In genomic region chr20:64257107-64257757, GRCh38 we compare ENCODE assay signal across 9 cellular contexts. TPM values are rescaled to one million over a fixed set of nuclear protein-coding genes. Genes with fewer than 3 reads are reported as not detected.
DNase-seq lines count a peak whose midpoint lies in the region; ATAC-seq and TF ChIP-seq lines count a peak whose summit lies in the region.
"Had no signal": no experiment of that assay in that cellular context is flagged by ENCODE, and none has a peak within 500 bp of the region (broad histone marks: within the 10 kb centered on the region; RNA-seq: fewer than 3 reads in every experiment).

No MANE protein-coding gene starts in this region.

- POLR2A ChIA-PET in naive thymus-derived CD8-positive, alpha-beta T cell (lab: Charles Lee): interaction anchor here (1.1 kb wide), 1 partner anchor 174 kb away, joined by 4 read pairs; no protein-coding TSS in a partner anchor

- no peaks in the 10 kb centered on the region for H3K9me3 Mint-ChIP-seq in dendritic cell treated with granulocyte-macrophage colony-stimulating factor and Interleukin-4, amounts not matched to agents 40 ng/mL and 50 ng/mL, for 4 days
- H3K9me3 Mint-ChIP-seq in naive thymus-derived CD8-positive, alpha-beta T cell: no peaks in the 10 kb centered on the region

- peaks cover 48% of the 10 kb centered on the region for H3K4me1 Mint-ChIP-seq in dendritic cell treated with granulocyte-macrophage colony-stimulating factor and Interleukin-4, amounts not matched to agents 40 ng/mL and 50 ng/mL, for 4 days (ENCODE audit: low read depth)
- H3K4me1 Mint-ChIP-seq in naive thymus-derived CD8-positive, alpha-beta T cell: peaks cover 40 to 75% (median 72%) of the 10 kb centered on the region in 4 donors

- H3K27ac Mint-ChIP-seq in dendritic cell treated with granulocyte-macrophage colony-stimulating factor and Interleukin-4, amounts not matched to agents 40 ng/mL and 50 ng/mL, for 4 days: no peak overlapping the region
- peak overlapping the region; percentile 90 to 98 (median 96) for H3K27ac Mint-ChIP-seq in naive thymus-derived CD8-positive, alpha-beta T cell

- peak overlapping the region; percentile 86 to 98 (median 92) for H3K4me2 ChIP-seq in BLaER1 treated with 17β-estradiol and CSF1 and Interleukin-3, amounts not matched to agents 10 nM and 100 nM

- peak overlapping the region; percentile 20 for H3K4me3 Mint-ChIP-seq in dendritic cell treated with granulocyte-macrophage colony-stimulating factor and Interleukin-4, amounts not matched to agents 40 ng/mL and 50 ng/mL, for 4 days
- H3K4me3 Mint-ChIP-seq in naive thymus-derived CD8-positive, alpha-beta T cell: peak overlapping the region; percentile 91 to 98 (median 94)

- H3K36me3 ChIP-seq in BLaER1 treated with 17β-estradiol and CSF1 and Interleukin-3, amounts not matched to agents 10 nM and 100 nM: peaks cover 4 to 25% (median 10%) of the 10 kb centered on the region in 11 experiments; a peak in 11 of 22 replicates
- H3K36me3 ChIP-seq in stomach: peaks cover 0 to 2% (median 0%) of the 10 kb centered on the region in 4 donors

- peaks cover 37 to 51% (median 44%) of the 10 kb centered on the region in 10 experiments for H3K4me1 ChIP-seq in BLaER1 treated with 17β-estradiol and CSF1 and Interleukin-3, amounts not matched to agents 10 nM and 100 nM
- peaks cover 16 to 50% (median 35%) of the 10 kb centered on the region in 4 donors for H3K4me1 ChIP-seq in stomach

- DNase-seq in LNCaP clone FGC (ENCODE audit: low read depth) (no peak), HUDEP-2 (lab: John Stamatoyannopoulos, UW; ENCODE audit: unreplicated experiment in 76 of 76) (no peak), HPDE6-E6E7 (ENCODE audit: extremely low spot score) (no peak), stomach (no peak)
- no peak for DNase-seq in naive thymus-derived CD8-positive, alpha-beta T cell
- no peak for DNase-seq in activated CD8-positive, alpha-beta memory T cell treated with anti-CD3 and anti-CD28 coated beads, Interleukin-2, amount 50 U/mL, for 4 hours
- DNase-seq: DMS53 had no signal

- no peak for ATAC-seq in naive thymus-derived CD8-positive, alpha-beta T cell

- H3K27me3 Mint-ChIP-seq in dendritic cell treated with granulocyte-macrophage colony-stimulating factor and Interleukin-4, amounts not matched to agents 40 ng/mL and 50 ng/mL, for 4 days: peaks cover under 1% of the 10 kb centered on the region
- H3K27me3 Mint-ChIP-seq in naive thymus-derived CD8-positive, alpha-beta T cell: peaks cover 0 to 11% (median 0%) of the 10 kb centered on the region in 5 donors

- peaks cover 0 to 27% (median 8%) of the 10 kb centered on the region in 11 experiments; a peak in 10 of 22 replicates for H4K20me1 ChIP-seq in BLaER1 treated with 17β-estradiol and CSF1 and Interleukin-3, amounts not matched to agents 10 nM and 100 nM

- 88 to 93% (median 91%) methylated on average over 13 of the region's 13 CpGs for WGBS in stomach, 5 donors

- H3K4me3 ChIP-seq in BLaER1 treated with 17β-estradiol and CSF1 and Interleukin-3, amounts not matched to agents 10 nM and 100 nM: peak overlapping the region in 6 of 10 experiments; percentile 69 to 79 (median 72); a peak in 8 of 20 replicates
- H3K4me3 ChIP-seq in LNCaP clone FGC (ENCODE audit: low read depth, low read length) (peak overlapping the region; percentile 87), stomach (peak overlapping the region in 2 of 4 donors; percentile 77 to 95)

- H3K27me3 ChIP-seq in BLaER1 treated with 17β-estradiol and CSF1 and Interleukin-3, amounts not matched to agents 10 nM and 100 nM: no peaks in the 10 kb centered on the region
- peaks cover 0 to 10% (median 0%) of the 10 kb centered on the region in 3 donors for H3K27me3 ChIP-seq in stomach

- no peaks in the 10 kb centered on the region for H3K9me3 ChIP-seq in BLaER1 treated with 17β-estradiol and CSF1 and Interleukin-3, amounts not matched to agents 10 nM and 100 nM (replicated peaks in 1 of 11)
- no peaks in the 10 kb centered on the region for H3K9me3 ChIP-seq in stomach

- TF ChIP-seq POLR2A in stomach (IDR thresholded peaks at IDR 0.05): no peak

- H3K27ac ChIP-seq in BLaER1 treated with 17β-estradiol and CSF1 and Interleukin-3, amounts not matched to agents 10 nM and 100 nM: no peak overlapping the region
- H3K27ac ChIP-seq in stomach: no peak overlapping the region

- no peak for TF ChIP-seq CTCF in LNCaP clone FGC (IDR thresholded peaks at IDR 0.05; ENCODE audit: control insufficient read depth, extremely low read depth, insufficient read depth)
- no peak for TF ChIP-seq CTCF in stomach (IDR thresholded peaks at IDR 0.05)

- H3K9ac ChIP-seq in BLaER1 treated with 17β-estradiol and CSF1 and Interleukin-3, amounts not matched to agents 10 nM and 100 nM: peak overlapping the region; percentile 83 to 92 (median 89); a peak in 17 of 22 replicates

- H3K36me3 Mint-ChIP-seq in dendritic cell treated with granulocyte-macrophage colony-stimulating factor and Interleukin-4, amounts not matched to agents 40 ng/mL and 50 ng/mL, for 4 days (ENCODE audit: low read depth): peaks cover 29% of the 10 kb centered on the region
- H3K36me3 Mint-ChIP-seq in naive thymus-derived CD8-positive, alpha-beta T cell: peaks cover 0 to 26% (median 3%) of the 10 kb centered on the region in 3 donors

- TF ChIP-seq EP300 in stomach (IDR thresholded peaks at IDR 0.05): no peak

- intact Hi-C loops in dendritic cell treated with granulocyte-macrophage colony-stimulating factor and Interleukin-4, amounts not matched to agents 40 ng/mL and 50 ng/mL, for 4 days (cut with micrococcal nuclease): no loop called here
- intact Hi-C loops in stomach (cut with DNase I; ENCODE audit: low total_unique reads): no loop called here

RNA-seq across cellular contexts. Expression of gene PCMTD2, which starts 1.7 kb away (rescaled TPM):
- 100 to 1,000 TPM; 229 to 231 TPM for total RNA-seq in naive thymus-derived CD8-positive, alpha-beta T cell
- polyA plus RNA-seq in naive thymus-derived CD8-positive, alpha-beta T cell: 10 to 100 TPM; 63.1 to 80.2 (median 74.4) TPM
- 100 to 1,000 TPM in 1 of 5 donors, 10 to 100 TPM in 4; 15.2 to 107 (median 57.4) TPM for total RNA-seq in stomach
- polyA plus RNA-seq in stomach: 10 to 100 TPM; 14.1 to 29.3 (median 23.8) TPM
